1 cellular context compared by ENCODE assay signal in the genomic region with DNA sequence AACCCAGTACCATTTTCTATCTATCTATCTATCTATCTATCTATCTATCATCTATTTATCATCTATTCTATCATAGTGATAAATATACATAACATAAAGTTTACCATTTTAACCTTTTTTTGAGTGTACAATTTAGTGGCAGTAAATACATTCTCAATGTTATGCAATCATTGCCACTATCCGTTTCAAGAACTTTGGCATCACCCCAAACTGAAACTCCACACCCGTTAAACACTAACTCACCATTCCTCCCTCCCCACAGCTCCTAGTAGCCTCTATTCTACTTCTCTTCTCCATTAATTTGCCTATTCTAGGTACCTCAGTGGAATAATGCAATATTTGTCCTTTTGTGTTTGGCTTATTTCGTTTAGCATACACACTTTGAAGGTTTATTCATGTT.
TF ChIP-seq lines count a peak whose summit lies in the region.

No MANE protein-coding gene starts in this region.

TF ChIP-seq in GM23338, 12 proteins besides CTCF, POLR2A, EP300 and RAD21 (continued from another document):
- TF ChIP-seq, protein P1, sequence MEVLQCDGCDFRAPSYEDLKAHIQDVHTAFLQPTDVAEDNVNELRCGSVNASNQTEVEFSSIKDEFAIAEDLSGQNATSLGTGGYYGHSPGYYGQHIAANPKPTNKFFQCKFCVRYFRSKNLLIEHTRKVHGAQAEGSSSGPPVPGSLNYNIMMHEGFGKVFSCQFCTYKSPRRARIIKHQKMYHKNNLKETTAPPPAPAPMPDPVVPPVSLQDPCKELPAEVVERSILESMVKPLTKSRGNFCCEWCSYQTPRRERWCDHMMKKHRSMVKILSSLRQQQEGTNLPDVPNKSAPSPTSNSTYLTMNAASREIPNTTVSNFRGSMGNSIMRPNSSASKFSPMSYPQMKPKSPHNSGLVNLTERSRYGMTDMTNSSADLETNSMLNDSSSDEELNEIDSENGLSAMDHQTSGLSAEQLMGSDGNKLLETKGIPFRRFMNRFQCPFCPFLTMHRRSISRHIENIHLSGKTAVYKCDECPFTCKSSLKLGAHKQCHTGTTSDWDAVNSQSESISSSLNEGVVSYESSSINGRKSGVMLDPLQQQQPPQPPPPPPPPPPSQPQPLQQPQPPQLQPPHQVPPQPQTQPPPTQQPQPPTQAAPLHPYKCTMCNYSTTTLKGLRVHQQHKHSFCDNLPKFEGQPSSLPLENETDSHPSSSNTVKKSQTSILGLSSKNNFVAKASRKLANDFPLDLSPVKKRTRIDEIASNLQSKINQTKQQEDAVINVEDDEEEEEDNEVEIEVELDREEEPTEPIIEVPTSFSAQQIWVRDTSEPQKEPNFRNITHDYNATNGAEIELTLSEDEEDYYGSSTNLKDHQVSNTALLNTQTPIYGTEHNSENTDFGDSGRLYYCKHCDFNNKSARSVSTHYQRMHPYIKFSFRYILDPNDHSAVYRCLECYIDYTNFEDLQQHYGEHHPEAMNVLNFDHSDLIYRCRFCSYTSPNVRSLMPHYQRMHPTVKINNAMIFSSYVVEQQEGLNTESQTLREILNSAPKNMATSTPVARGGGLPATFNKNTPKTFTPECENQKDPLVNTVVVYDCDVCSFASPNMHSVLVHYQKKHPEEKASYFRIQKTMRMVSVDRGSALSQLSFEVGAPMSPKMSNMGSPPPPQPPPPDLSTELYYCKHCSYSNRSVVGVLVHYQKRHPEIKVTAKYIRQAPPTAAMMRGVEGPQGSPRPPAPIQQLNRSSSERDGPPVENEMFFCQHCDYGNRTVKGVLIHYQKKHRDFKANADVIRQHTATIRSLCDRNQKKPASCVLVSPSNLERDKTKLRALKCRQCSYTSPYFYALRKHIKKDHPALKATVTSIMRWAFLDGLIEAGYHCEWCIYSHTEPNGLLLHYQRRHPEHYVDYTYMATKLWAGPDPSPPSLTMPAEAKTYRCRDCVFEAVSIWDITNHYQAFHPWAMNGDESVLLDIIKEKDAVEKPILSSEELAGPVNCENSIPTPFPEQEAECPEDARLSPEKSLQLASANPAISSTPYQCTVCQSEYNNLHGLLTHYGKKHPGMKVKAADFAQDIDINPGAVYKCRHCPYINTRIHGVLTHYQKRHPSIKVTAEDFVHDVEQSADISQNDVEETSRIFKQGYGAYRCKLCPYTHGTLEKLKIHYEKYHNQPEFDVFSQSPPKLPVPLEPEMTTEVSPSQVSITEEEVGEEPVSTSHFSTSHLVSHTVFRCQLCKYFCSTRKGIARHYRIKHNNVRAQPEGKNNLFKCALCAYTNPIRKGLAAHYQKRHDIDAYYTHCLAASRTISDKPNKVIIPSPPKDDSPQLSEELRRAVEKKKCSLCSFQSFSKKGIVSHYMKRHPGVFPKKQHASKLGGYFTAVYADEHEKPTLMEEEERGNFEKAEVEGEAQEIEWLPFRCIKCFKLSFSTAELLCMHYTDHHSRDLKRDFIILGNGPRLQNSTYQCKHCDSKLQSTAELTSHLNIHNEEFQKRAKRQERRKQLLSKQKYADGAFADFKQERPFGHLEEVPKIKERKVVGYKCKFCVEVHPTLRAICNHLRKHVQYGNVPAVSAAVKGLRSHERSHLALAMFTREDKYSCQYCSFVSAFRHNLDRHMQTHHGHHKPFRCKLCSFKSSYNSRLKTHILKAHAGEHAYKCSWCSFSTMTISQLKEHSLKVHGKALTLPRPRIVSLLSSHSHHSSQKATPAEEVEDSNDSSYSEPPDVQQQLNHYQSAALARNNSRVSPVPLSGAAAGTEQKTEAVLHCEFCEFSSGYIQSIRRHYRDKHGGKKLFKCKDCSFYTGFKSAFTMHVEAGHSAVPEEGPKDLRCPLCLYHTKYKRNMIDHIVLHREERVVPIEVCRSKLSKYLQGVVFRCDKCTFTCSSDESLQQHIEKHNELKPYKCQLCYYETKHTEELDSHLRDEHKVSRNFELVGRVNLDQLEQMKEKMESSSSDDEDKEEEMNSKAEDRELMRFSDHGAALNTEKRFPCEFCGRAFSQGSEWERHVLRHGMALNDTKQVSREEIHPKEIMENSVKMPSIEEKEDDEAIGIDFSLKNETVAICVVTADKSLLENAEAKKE (CRISPR knock-in tag; IDR thresholded peaks at IDR 0.05) = no peak
- TF ChIP-seq JUNB (IDR thresholded peaks at IDR 0.05; ENCODE audit: unreplicated experiment) (no peak), EZH2phosphoT487 (IDR thresholded peaks at IDR 0.05; ENCODE audit: unreplicated experiment) (no peak), NANOG (IDR thresholded peaks at IDR 0.05; ENCODE audit: borderline replicate concordance) (no peak), ZNF114 (CRISPR knock-in tag; IDR thresholded peaks at IDR 0.05) (no peak)
- TF ChIP-seq, protein P2, sequence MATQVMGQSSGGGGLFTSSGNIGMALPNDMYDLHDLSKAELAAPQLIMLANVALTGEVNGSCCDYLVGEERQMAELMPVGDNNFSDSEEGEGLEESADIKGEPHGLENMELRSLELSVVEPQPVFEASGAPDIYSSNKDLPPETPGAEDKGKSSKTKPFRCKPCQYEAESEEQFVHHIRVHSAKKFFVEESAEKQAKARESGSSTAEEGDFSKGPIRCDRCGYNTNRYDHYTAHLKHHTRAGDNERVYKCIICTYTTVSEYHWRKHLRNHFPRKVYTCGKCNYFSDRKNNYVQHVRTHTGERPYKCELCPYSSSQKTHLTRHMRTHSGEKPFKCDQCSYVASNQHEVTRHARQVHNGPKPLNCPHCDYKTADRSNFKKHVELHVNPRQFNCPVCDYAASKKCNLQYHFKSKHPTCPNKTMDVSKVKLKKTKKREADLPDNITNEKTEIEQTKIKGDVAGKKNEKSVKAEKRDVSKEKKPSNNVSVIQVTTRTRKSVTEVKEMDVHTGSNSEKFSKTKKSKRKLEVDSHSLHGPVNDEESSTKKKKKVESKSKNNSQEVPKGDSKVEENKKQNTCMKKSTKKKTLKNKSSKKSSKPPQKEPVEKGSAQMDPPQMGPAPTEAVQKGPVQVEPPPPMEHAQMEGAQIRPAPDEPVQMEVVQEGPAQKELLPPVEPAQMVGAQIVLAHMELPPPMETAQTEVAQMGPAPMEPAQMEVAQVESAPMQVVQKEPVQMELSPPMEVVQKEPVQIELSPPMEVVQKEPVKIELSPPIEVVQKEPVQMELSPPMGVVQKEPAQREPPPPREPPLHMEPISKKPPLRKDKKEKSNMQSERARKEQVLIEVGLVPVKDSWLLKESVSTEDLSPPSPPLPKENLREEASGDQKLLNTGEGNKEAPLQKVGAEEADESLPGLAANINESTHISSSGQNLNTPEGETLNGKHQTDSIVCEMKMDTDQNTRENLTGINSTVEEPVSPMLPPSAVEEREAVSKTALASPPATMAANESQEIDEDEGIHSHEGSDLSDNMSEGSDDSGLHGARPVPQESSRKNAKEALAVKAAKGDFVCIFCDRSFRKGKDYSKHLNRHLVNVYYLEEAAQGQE (IDR thresholded peaks at IDR 0.05; ENCODE audit: unreplicated experiment) = no peak
